In the genomic region with DNA sequence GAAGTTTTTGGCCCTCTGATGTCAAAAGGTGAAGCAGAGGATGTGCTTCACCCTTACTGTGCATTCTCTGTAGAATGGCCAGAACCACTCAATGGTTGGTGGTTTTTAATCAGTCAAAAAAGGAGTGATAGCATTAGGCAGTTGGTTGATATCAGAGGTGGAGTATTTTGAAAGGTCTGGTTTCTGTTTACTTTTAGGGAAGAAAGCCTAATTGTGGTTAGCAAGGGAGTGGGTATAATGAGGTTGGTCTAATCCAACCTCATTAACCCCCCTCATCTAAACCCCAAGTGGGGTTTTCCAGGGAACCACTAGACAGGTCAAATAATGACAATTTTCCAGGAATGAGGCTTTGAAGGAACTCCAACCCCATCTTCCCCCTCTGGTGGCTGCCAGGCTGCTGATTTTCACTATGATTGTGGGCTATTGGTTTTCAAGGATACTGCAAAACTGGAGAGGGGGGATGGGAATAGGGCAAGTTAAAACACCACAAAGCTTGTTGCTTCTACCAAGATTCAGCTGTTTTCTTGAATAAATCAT, we compare ENCODE assay signal across 1 cellular context.
TF ChIP-seq lines count a peak whose summit lies in the region.

No MANE protein-coding gene starts in this region.

TF ChIP-seq in GM12878, 131 proteins besides CTCF, POLR2A, EP300 and RAD21:
- TF ChIP-seq POLR2AphosphoS5 (IDR thresholded peaks at IDR 0.05; ENCODE audit: low read length) (no peak), MTA2 (IDR thresholded peaks at IDR 0.05; ENCODE audit: low read depth) (0 out of 2 replicates have a peak, but pooled peaks have one; percentile 29), MYC (IDR thresholded peaks at IDR 0.05; ENCODE audit: insufficient read depth, insufficient read length, insufficient replicate concordance, low read length, severe bottlenecking) (no peak)
